In the genomic region with DNA sequence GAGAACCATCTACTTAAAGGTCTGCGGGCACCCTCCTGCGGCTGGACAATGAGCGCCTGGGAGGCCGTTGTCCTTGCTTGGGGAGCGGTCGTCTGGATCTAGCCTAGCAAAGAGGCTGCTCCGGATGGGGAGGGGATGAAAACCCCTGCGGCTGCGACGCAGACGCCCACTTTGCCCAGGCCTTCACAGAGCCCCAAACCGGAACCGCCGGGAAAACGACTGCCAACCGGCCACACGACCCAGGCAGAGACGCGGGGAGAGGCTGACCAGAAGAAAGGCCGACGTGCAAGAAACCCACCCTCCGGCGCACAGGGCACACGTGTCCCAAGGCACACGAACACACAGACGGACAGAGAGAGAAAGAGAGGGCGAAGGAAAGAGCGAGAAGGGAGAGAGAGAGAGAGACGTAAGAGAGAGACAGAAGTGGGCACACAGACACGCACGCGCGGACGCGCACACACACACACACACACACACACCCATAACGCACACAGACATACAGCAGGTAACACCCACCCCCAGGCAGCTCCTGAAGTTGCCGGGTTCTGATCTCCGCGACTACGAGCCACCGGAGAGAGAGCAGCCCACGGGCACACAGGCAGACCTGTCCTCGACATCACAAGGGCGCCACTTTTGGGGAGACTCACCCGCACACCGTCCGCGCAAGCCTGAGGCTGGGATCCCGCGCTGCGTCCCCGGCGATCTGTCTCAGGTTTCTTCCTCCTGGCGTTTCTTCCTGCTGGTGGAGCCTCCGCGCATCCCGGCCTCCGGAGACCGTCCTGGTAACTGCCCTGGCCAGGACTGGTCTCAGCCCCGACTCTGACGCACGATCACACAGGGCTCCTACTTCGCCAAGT, we compare ENCODE assay signal across 7 cellular contexts.
DNase-seq lines count a peak whose midpoint lies in the region; ATAC-seq and TF ChIP-seq lines count a peak whose summit lies in the region.
"Not testable (repeated sequence)": the region's sequence is repeated elsewhere in the genome, so short reads cannot be mapped to it uniquely, and the experiment has no call there.

No MANE protein-coding gene starts in this region.

- not testable (repeated sequence) for H4K20me1 ChIP-seq in GM23248 (ENCODE audit: insufficient read depth)

- H3K79me2 ChIP-seq in GM23248 (ENCODE audit: insufficient read depth), result not testable (repeated sequence)

- H3K9me3 ChIP-seq in GM23248 (ENCODE audit: low read depth); skeletal muscle satellite cell (replicated peaks; ENCODE audit: low read length): not testable (repeated sequence)

- 41 to 52% methylated on average over 41 to 63 of the region's 63 CpGs for WGBS in GM23248 (ENCODE audit: low coverage in 1 of 2, low lambda C conversion rate in 2 of 2, missing lambda C conversion rate in 2 of 2), 2 experiments

- peak overlapping the region; percentile 80 for H3K27ac Mint-ChIP-seq in T-helper 1 cell treated with Interleukin-12 subunit alpha and Interleukin-12 subunit beta and Interleukin-4 antibody, amounts not matched to agents 30 μg/mL and 1 μg/mL, for 36 hours
- H3K27ac Mint-ChIP-seq in memory B cell, result peak overlapping the region; percentile 20

- H3K4me2 ChIP-seq in GM23248 (ENCODE audit: unreplicated experiment), result not testable (repeated sequence)
- peak overlapping the region; percentile 61 for H3K4me2 ChIP-seq in skeletal muscle satellite cell (ENCODE audit: low read length)

- H3K4me1 ChIP-seq in GM23248 (ENCODE audit: insufficient read depth); skeletal muscle satellite cell (ENCODE audit: control insufficient read depth, insufficient read depth, low read length): not testable (repeated sequence)

- H3K4me1 Mint-ChIP-seq in T-helper 1 cell treated with Interleukin-12 subunit alpha and Interleukin-12 subunit beta and Interleukin-4 antibody, amounts not matched to agents 30 μg/mL and 1 μg/mL, for 36 hours (ENCODE audit: low read depth); memory B cell: not testable (repeated sequence)

- not testable (repeated sequence) for H3K27ac ChIP-seq in GM23248

- peak overlapping the region; percentile 96 for H3K4me3 Mint-ChIP-seq in T-helper 1 cell treated with Interleukin-12 subunit alpha and Interleukin-12 subunit beta and Interleukin-4 antibody, amounts not matched to agents 30 μg/mL and 1 μg/mL, for 36 hours
- H3K4me3 Mint-ChIP-seq in memory B cell, result peak overlapping the region; percentile 77

- not testable (repeated sequence) for TF ChIP-seq CTCF in cardiac fibroblast (IDR thresholded peaks at IDR 0.05; ENCODE audit: low read depth, low read length); fibroblast of the aortic adventitia (IDR thresholded peaks at IDR 0.05; ENCODE audit: insufficient read depth, low read length)

- in situ Hi-C loops in GM23248 (cut with MboI), result not testable (repeated sequence)

- DNase-seq in GM23248 (peak; percentile 1), activated gamma-delta T cell (lab: John Stamatoyannopoulos, UW) (peak; percentile 7), cardiac fibroblast (ENCODE audit: low read depth in 2 of 2) (peak in 1 of 2 donors; percentile 29), fibroblast of the aortic adventitia (ENCODE audit: low read depth) (peak; percentile 11)
- DNase-seq in memory B cell (ENCODE audit: low spot score in 2 of 2), result not testable (repeated sequence)

- H3K4me3 ChIP-seq in GM23248; skeletal muscle satellite cell (ENCODE audit: low read length): not testable (repeated sequence)
- H3K4me3 ChIP-seq in cardiac fibroblast (replicated peaks in 1 of 2; ENCODE audit: low read depth in 2 of 2, low read length in 2 of 2) (peak overlapping the region; percentile 32 to 44), fibroblast of the aortic adventitia (ENCODE audit: low read depth, low read length) (peak overlapping the region; percentile 44)

- not testable (repeated sequence) for H3K27me3 Mint-ChIP-seq in T-helper 1 cell treated with Interleukin-12 subunit alpha and Interleukin-12 subunit beta and Interleukin-4 antibody, amounts not matched to agents 30 μg/mL and 1 μg/mL, for 36 hours (ENCODE audit: low read depth); memory B cell

- not testable (repeated sequence) for H3K36me3 Mint-ChIP-seq in T-helper 1 cell treated with Interleukin-12 subunit alpha and Interleukin-12 subunit beta and Interleukin-4 antibody, amounts not matched to agents 30 μg/mL and 1 μg/mL, for 36 hours (ENCODE audit: low read depth); memory B cell

- not testable (repeated sequence) for ATAC-seq in memory B cell (ENCODE audit: low read depth)

- H2AFZ ChIP-seq in GM23248, result not testable (repeated sequence)

- not testable (repeated sequence) for H3K9ac ChIP-seq in GM23248; skeletal muscle satellite cell (ENCODE audit: low read depth, low read length)

- not testable (repeated sequence) for H3K9me3 Mint-ChIP-seq in T-helper 1 cell treated with Interleukin-12 subunit alpha and Interleukin-12 subunit beta and Interleukin-4 antibody, amounts not matched to agents 30 μg/mL and 1 μg/mL, for 36 hours; memory B cell

- not testable (repeated sequence) for H3K27me3 ChIP-seq in GM23248 (replicated peaks; ENCODE audit: insufficient read depth); skeletal muscle satellite cell (ENCODE audit: control insufficient read depth, insufficient read depth, low read length)

- H3K36me3 ChIP-seq in GM23248 (ENCODE audit: low read depth); skeletal muscle satellite cell (ENCODE audit: insufficient read depth, low read length): not testable (repeated sequence)

- H3K9me2 ChIP-seq in GM23248 (ENCODE audit: insufficient read depth), result not testable (repeated sequence)

- not testable (repeated sequence) for H3F3A ChIP-seq in GM23248 (ENCODE audit: insufficient read depth)
